Comparison of ENCODE assay signal across 8 cellular contexts in the genomic region with DNA sequence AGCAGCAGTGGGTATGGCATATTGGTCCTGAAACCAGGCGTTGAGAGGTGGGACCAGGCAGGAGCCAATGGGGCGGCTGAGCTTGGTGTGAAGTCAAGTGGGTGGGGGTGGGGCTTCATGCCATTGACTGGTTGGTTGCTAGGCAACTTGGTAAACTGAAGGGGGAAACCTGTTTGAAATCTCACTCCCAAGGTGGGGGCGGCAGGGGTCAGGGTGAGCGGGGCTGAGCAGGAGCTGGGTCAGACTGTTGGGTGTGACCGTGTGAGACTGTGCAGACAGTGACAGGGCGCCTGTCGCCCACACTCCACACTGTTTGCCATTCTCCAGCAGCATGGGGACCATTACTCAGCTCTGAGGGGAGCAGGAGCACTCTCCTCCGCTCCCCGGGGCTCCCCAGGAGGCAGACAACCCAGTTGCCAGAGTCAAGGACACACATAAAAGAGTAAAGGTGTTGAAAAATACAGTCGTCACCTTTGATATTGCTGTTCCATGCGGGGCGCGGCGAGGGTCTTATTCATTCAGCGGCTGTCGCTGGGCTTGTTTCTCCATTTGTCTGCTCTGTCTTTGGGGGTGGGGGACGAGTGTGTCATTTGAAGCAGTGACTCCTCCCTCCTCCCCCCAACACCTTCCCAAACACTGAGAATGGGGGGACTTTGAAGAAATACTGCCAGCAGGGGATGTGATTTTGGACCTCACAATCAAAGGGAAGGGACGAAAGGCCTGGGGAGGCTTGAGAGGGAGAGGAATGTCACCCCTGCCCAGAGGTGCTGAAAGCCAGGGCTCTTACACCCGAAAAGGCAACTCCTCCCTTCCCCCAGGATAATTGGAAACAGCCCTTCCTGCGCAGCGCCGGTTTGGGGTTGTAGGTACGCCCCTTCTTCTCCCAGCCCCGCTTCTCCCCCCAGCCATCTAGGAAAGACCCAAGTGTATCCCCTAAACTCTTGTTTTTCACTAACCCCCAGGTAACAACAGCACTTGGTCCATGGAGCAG. TPM values are rescaled to one million over a fixed set of nuclear protein-coding genes. Genes with fewer than 3 reads are reported as not detected.
A peak's percentile ranks its signal among the peaks of the same experiment; 100 is the strongest.
DNase-seq lines count a peak whose midpoint lies in the region; ATAC-seq and TF ChIP-seq lines count a peak whose summit lies in the region.

No MANE protein-coding gene starts in this region.

- peaks cover 62% of the 10 kb centered on the region for H3K27me3 Mint-ChIP-seq in activated naive CD4-positive, alpha-beta T cell treated with anti-CD3 and anti-CD28 coated beads, Interleukin-2, amount 10 ng/mL, durations not matched to agents 7 days and 5 days

- no peaks in the 10 kb centered on the region for H3K9me3 ChIP-seq in ascending aorta

- no peaks in the 10 kb centered on the region for H3K9me3 Mint-ChIP-seq in activated naive CD4-positive, alpha-beta T cell treated with anti-CD3 and anti-CD28 coated beads, Interleukin-2, amount 10 ng/mL, durations not matched to agents 7 days and 5 days

- TF ChIP-seq CTCF in ascending aorta (IDR thresholded peaks at IDR 0.05), result no peak

- peaks cover 11% of the 10 kb centered on the region for H3K4me1 Mint-ChIP-seq in activated naive CD4-positive, alpha-beta T cell treated with anti-CD3 and anti-CD28 coated beads, Interleukin-2, amount 10 ng/mL, durations not matched to agents 7 days and 5 days

- no peak overlapping the region for H3K4me3 ChIP-seq in ascending aorta

- ATAC-seq in HG02798 (IDR thresholded peaks at IDR 0.05; ENCODE audit: poor library complexity, unreplicated experiment) (no peak), HG02759 (IDR thresholded peaks at IDR 0.05; ENCODE audit: unreplicated experiment) (no peak)

- no peak overlapping the region for H3K27ac ChIP-seq in ascending aorta

- peaks cover 5% of the 10 kb centered on the region for H3K27me3 ChIP-seq in ascending aorta

- H3K4me1 ChIP-seq in ascending aorta, result peaks cover 6 to 11% of the 10 kb centered on the region in 2 donors

- no peak overlapping the region for H3K4me3 Mint-ChIP-seq in activated naive CD4-positive, alpha-beta T cell treated with anti-CD3 and anti-CD28 coated beads, Interleukin-2, amount 10 ng/mL, durations not matched to agents 7 days and 5 days

- CTCF ChIA-PET in activated naive CD4-positive, alpha-beta T cell treated with anti-CD3 and anti-CD28 coated beads, Interleukin-2, amount 10 ng/mL, durations not matched to agents 7 days and 5 days (lab: Charles Lee), result interaction anchor here (1.0 kb wide), 1 partner anchor 40 kb away, joined by 3 read pairs; no protein-coding TSS in a partner anchor

- H3K27ac Mint-ChIP-seq in activated naive CD4-positive, alpha-beta T cell treated with anti-CD3 and anti-CD28 coated beads, Interleukin-2, amount 10 ng/mL, durations not matched to agents 7 days and 5 days, result no peak overlapping the region

- intact Hi-C loops in ascending aorta (cut with DNase I), result no loop called here

- DNase-seq in CD1c-positive myeloid dendritic cell (ENCODE audit: extremely low spot score) (peak; percentile 17), NAMALWA (ENCODE audit: low spot score) (peak; percentile 35), astrocyte of the hippocampus (ENCODE audit: low read depth, low spot score) (peak; percentile 80), iris pigment epithelial cell (ENCODE audit: low read depth) (peak; percentile 63), ascending aorta (ENCODE audit: low spot score in 2 of 2) (no peak)
- no peak for DNase-seq in activated naive CD4-positive, alpha-beta T cell treated with anti-CD3 and anti-CD28 coated beads, Interleukin-2, amount 10 ng/mL, durations not matched to agents 7 days and 5 days

- peaks cover 9 to 27% of the 10 kb centered on the region in 2 donors for H3K36me3 ChIP-seq in ascending aorta

- peaks cover 13% of the 10 kb centered on the region for H3K36me3 Mint-ChIP-seq in activated naive CD4-positive, alpha-beta T cell treated with anti-CD3 and anti-CD28 coated beads, Interleukin-2, amount 10 ng/mL, durations not matched to agents 7 days and 5 days

RNA-seq across cellular contexts. Expression of gene EFNB3, which starts 1.1 kb away (rescaled TPM):
- total RNA-seq in ascending aorta, result not detected

RNA-seq across cellular contexts. Expression of gene DNAH2, which starts 13.7 kb away (rescaled TPM):
- 0.43 TPM for total RNA-seq in ascending aorta

RNA-seq across cellular contexts. Expression of gene WRAP53, which starts 15.6 kb away (rescaled TPM):
- 1.5 TPM for total RNA-seq in ascending aorta

RNA-seq across cellular contexts. Expression of gene TP53, which starts 16.6 kb away (rescaled TPM):
- total RNA-seq in ascending aorta, result 48.0 TPM

RNA-seq across cellular contexts. Expression of gene ATP1B2, which starts 53.2 kb away (rescaled TPM):
- total RNA-seq in ascending aorta, result 0.11 TPM

Comparison
In these comparisons a context has a peak if more than half of its experiments do, and no peak if none do; other contexts are left out.
1. DNase-seq: peak in CD1c-positive myeloid dendritic cell (single experiment), NAMALWA (single experiment), astrocyte of the hippocampus (single experiment) and iris pigment epithelial cell (single experiment); none in ascending aorta (0 of 2) and activated naive CD4-positive, alpha-beta T cell treated with anti-CD3 and anti-CD28 coated beads, Interleukin-2, amount 10 ng/mL, durations not matched to agents 7 days and 5 days (single experiment).